ENCODE assay signal across 8 cellular contexts in genomic region chr10:1715821-1716220, GRCh38. TPM values are rescaled to one million over a fixed set of nuclear protein-coding genes. Genes with fewer than 3 reads are reported as not detected.
A peak's percentile ranks its signal among the peaks of the same experiment; 100 is the strongest.
DNase-seq lines count a peak whose midpoint lies in the region; ATAC-seq and TF ChIP-seq lines count a peak whose summit lies in the region.

No MANE protein-coding gene starts in this region.

- CTCF ChIA-PET in GM10248 (lab: Yijun Ruan, JAX) = interaction anchor here (0.8 to 1.9 kb wide), 6 partner anchors 11 to 295 kb away, joined by 3 to 9 read pairs (median 4); partner anchors contain the start of gene ADARB2

- no peak overlapping the region for H3K4me3 ChIP-seq in right atrium auricular region

- H3K4me3 Mint-ChIP-seq in osteocyte (ENCODE audit: unreplicated experiment) = peak overlapping the region; percentile 31
- no peak overlapping the region for H3K4me3 Mint-ChIP-seq in immature natural killer cell

- ATAC-seq in HG02759 (IDR thresholded peaks at IDR 0.05; ENCODE audit: unreplicated experiment) = peak; percentile 58

- H3K9me3 Mint-ChIP-seq in osteocyte (ENCODE audit: unreplicated experiment) (no peaks in the 10 kb centered on the region), immature natural killer cell (peaks cover 0 to 4% (median 3%) of the 10 kb centered on the region in 6 donors)

- no peaks in the 10 kb centered on the region for H3K9me3 ChIP-seq in right atrium auricular region

- no peaks in the 10 kb centered on the region for H3K27me3 ChIP-seq in right atrium auricular region

- DNase-seq in GM10248 (ENCODE audit: extremely low spot score) (peak; percentile 48), osteocyte (ENCODE audit: extremely low spot score, unreplicated experiment) (no peak), NCI-H2029 (lab: John Stamatoyannopoulos, UW) (no peak), kidney glomerular epithelial cell (lab: John Stamatoyannopoulos, UW) (no peak), right atrium auricular region (ENCODE audit: low spot score) (no peak), immature natural killer cell (no peak)
- DNase-seq in activated CD4-positive, alpha-beta T cell treated with anti-CD3 and anti-CD28 coated beads, Interleukin-2, amount 50 U/mL, for 48 hours = peak; percentile 34 to 48

- peak overlapping the region; percentile 8 for H3K27ac Mint-ChIP-seq in osteocyte (ENCODE audit: unreplicated experiment)
- no peak overlapping the region for H3K27ac Mint-ChIP-seq in immature natural killer cell

- no peaks in the 10 kb centered on the region for H3K36me3 Mint-ChIP-seq in osteocyte (ENCODE audit: unreplicated experiment)
- peaks cover 0 to 4% (median 0%) of the 10 kb centered on the region in 3 donors for H3K36me3 Mint-ChIP-seq in immature natural killer cell

- POLR2A ChIA-PET in GM10248 (lab: Yijun Ruan, JAX) = no interaction called here

- H3K27me3 Mint-ChIP-seq in osteocyte (ENCODE audit: unreplicated experiment) = no peaks in the 10 kb centered on the region
- H3K27me3 Mint-ChIP-seq in immature natural killer cell (ENCODE audit: low read depth in 3 of 3) = peaks cover 6 to 19% (median 18%) of the 10 kb centered on the region in 3 donors

- peak; percentile 54 for TF ChIP-seq CTCF in GM10248 (IDR thresholded peaks at IDR 0.05; ENCODE audit: control extremely low read depth, extremely low read depth, low read depth, missing control alignments)
- peak; percentile 60 for TF ChIP-seq CTCF in osteocyte (IDR thresholded peaks at IDR 0.05)
- no peak for TF ChIP-seq CTCF in right atrium auricular region (IDR thresholded peaks at IDR 0.05)

- no peaks in the 10 kb centered on the region for H3K36me3 ChIP-seq in right atrium auricular region

- H3K4me1 ChIP-seq in right atrium auricular region = no peaks in the 10 kb centered on the region

- H3K4me1 Mint-ChIP-seq in osteocyte (ENCODE audit: unreplicated experiment) (peaks cover 26% of the 10 kb centered on the region), immature natural killer cell (no peaks in the 10 kb centered on the region)

- H3K27ac ChIP-seq in right atrium auricular region = no peak overlapping the region

RNA-seq across cellular contexts. Expression of gene ADARB2, which starts 21.5 kb away (rescaled TPM):
- 35.0 and 38.7 TPM in 2 replicates for total RNA-seq in osteocyte
- total RNA-seq in right atrium auricular region = under 1 TPM; 0.33 to 0.71 TPM
- polyA plus RNA-seq in immature natural killer cell = under 1 TPM in 1 of 3 donors, not detected in 2; 0.12 TPM

Comparison
In these comparisons a context has a peak if more than half of its experiments do, and no peak if none do; other contexts are left out.
1. DNase-seq: peak in GM10248 (single experiment) and activated CD4-positive, alpha-beta T cell treated with anti-CD3 and anti-CD28 coated beads, Interleukin-2, amount 50 U/mL, for 48 hours (2 of 2); none in osteocyte (single experiment), NCI-H2029 (single experiment), kidney glomerular epithelial cell (single experiment), right atrium auricular region (single experiment) and immature natural killer cell (0 of 3).
2. CTCF ChIP-seq: peak in GM10248 (single experiment) and osteocyte (single experiment); none in right atrium auricular region (0 of 2).
3. RNA of gene ADARB2, which starts 21.5 kb away (total RNA-seq): 35.0 to 38.7 TPM in osteocyte; 0.33 to 0.71 TPM in right atrium auricular region; every median in the first group is over 10 times any median in the second.